7 cellular contexts compared by ENCODE assay signal in the genomic region with DNA sequence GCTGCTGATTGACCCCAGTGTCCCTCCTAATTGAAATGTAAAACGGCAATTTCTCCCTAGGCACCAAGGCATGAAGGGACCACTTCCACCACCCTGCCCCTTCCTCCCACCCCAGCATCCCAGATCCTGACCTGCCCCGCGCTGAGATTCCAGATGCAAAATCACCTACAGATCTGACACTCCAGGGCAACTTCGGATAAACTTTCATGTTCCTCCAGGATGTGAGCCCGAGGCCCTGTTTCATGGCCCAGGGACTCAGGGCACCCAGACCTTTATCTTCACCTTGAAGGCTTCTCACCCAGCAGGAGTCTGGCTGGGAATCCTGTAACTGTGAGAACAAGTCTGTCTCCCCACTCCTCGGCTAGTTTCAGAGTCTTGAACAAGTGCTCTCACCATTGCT.
"Had no signal": no experiment of that assay in that cellular context is flagged by ENCODE, and none has a peak within 500 bp of the region (broad histone marks: within the 10 kb centered on the region; RNA-seq: fewer than 3 reads in every experiment).

No MANE protein-coding gene starts in this region.

- H3K27ac ChIP-seq: GM23248, HL-60 had no signal

- H3K27ac Mint-ChIP-seq: HFFc6, IgD-negative memory B cell had no signal

- H3K36me3 ChIP-seq: HAP-1 had no signal

- H3K9ac ChIP-seq: GM23248 had no signal

- DNase-seq: GM23248, GOT3, H7, HFFc6 had no signal

- H3K4me3 ChIP-seq: GM23248, HAP-1 had no signal

- H3K36me3 Mint-ChIP-seq: IgD-negative memory B cell had no signal

- H3K9me3 ChIP-seq: HAP-1 had no signal

- H3K9me3 Mint-ChIP-seq: HFFc6 had no signal

- H3K4me1 ChIP-seq: HAP-1 had no signal

- H3K4me3 Mint-ChIP-seq: HFFc6, IgD-negative memory B cell had no signal

- H3K27me3 Mint-ChIP-seq: IgD-negative memory B cell had no signal
